ENCODE assay signal across 11 cellular contexts in the genomic region with DNA sequence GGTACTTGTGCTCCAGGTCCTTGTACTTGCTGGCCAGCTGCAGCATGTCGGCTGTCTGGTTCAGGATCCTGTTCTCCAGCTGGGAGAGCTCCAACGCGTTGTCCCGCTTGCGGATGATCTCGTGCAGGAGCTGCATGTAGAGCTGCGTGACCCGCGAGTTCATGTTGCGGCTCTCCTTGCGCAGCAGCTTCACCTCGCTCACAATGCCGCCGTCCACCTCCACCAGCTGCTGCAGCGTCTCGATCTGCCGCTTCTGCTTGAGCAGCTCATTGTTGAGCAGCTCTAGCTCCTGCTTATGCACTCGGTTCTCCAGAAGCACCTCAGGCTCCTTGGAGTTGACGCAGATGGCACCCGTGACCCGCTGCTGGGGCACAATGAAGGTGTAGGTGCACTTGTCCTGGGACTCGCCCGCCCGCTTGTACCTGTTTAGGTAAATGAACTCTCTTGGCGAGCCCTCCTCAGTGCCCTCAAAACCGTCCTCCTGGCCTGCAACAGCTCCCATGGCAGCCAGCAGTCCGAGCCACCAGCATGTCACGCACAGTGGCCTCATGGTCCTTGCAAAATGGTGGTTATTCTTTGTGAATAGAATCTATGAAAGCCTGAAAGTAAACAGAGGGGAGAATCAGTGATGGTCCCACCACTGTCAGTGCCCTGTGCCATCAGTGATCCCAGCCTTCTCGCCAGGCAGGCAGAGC. TPM values are rescaled to one million over a fixed set of nuclear protein-coding genes. Genes with fewer than 3 reads are reported as not detected.
"Had no signal": no experiment of that assay in that cellular context is flagged by ENCODE, and none has a peak within 500 bp of the region (broad histone marks: within the 10 kb centered on the region; RNA-seq: fewer than 3 reads in every experiment).

No MANE protein-coding gene starts in this region.

- H3K4me3 ChIP-seq: SJSA1 had no signal

- DNase-seq: activated CD4-positive, alpha-beta memory T cell treated with anti-CD3 and anti-CD28 coated beads, Interleukin-2, amount 10 ng/mL, durations not matched to agents 7 days and 5 days; activated gamma-delta T cell; activated T-cell treated with anti-CD3 and anti-CD28 coated beads, Interleukin-2, amount 50 U/mL, for 48 hours; hippocampal formation; stimulated activated CD4-positive, alpha-beta T cell treated with anti-CD3 and anti-CD28 coated beads, Interleukin-15, amount 100 ng/mL, for 24 hours; stimulated activated CD4-positive, alpha-beta T cell treated with anti-CD3 and anti-CD28 coated beads, Interleukin-4, amount 100 ng/mL, for 24 hours; T-helper 9 cell; trophoblast cell had no signal

- H3K27ac ChIP-seq: SJSA1 had no signal

- ATAC-seq: naive thymus-derived CD8-positive, alpha-beta T cell had no signal

- FAIRE-seq: frontal cortex had no signal

- H3K9me3 ChIP-seq: SJSA1 had no signal

- H3K36me3 ChIP-seq: SJSA1 had no signal

- H3K27me3 ChIP-seq: SJSA1 had no signal

RNA-seq across cellular contexts. Expression of a gene that starts 14.1 kb away (rescaled TPM):
- total RNA-seq: naive thymus-derived CD8-positive, alpha-beta T cell had no signal
- polyA plus RNA-seq: naive thymus-derived CD8-positive, alpha-beta T cell had no signal
